12 cellular contexts compared by ENCODE assay signal in the genomic region with DNA sequence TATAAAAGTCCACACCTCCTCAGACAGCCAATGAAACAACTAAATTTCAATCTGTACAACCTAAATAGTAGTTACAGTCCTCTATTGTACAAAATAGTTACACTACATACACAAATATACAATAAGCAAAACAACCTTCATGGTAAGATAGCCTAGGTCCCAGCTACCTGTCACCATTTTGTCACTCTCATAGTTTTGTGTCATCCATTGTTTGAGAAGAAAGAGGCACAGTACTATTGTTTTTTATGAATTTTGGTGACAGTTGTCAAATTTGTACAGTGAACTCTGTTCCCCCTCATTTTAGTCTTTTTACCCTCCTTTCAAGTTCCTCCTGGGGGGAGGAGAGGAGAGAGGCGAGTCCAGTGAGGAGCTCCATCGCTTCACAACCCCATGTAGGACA.
DNase-seq lines count a peak whose midpoint lies in the region; ATAC-seq, FAIRE-seq and TF ChIP-seq lines count a peak whose summit lies in the region.
"Had no signal": no experiment of that assay in that cellular context is flagged by ENCODE, and none has a peak within 500 bp of the region (broad histone marks: within the 10 kb centered on the region; RNA-seq: fewer than 3 reads in every experiment).

No MANE protein-coding gene starts in this region.

- no peak overlapping the region for H2BK15ac ChIP-seq in H9 (ENCODE audit: low read depth, low read length)

- H3K79me2 ChIP-seq in H9 (ENCODE audit: insufficient read depth, low read length) (no peaks in the 10 kb centered on the region), keratinocyte (ENCODE audit: control insufficient read depth, insufficient read depth, low read length) (peaks cover 22% of the 10 kb centered on the region)

- H4K20me1 ChIP-seq in H9 (ENCODE audit: control insufficient read depth, insufficient read depth, insufficient read length) (no peaks in the 10 kb centered on the region), keratinocyte (ENCODE audit: control insufficient read depth, extremely low read depth, insufficient read depth, low read length) (peaks cover 2% of the 10 kb centered on the region)

- no peak overlapping the region for H3K18ac ChIP-seq in H9 (ENCODE audit: insufficient read length, low read depth, low read length)

- H3K27me3 Mint-ChIP-seq in H9 (ENCODE audit: low read depth) = no peaks in the 10 kb centered on the region; the same call in 1 of the 2 replicates

- H2AFZ ChIP-seq in H9 (ENCODE audit: low read length) (no peak overlapping the region), keratinocyte (ENCODE audit: control insufficient read depth, low read length) (no peak overlapping the region)

- dilution Hi-C loops in keratinocyte (cut with MboI; ENCODE audit: extremely low pct_ligation_motif_present, low sequenced_read_pairs) = loop anchor here (25.0 kb wide), 1 partner anchor 397 kb away; no protein-coding TSS in a partner anchor

- H3T11ph ChIP-seq in H9 (ENCODE audit: low read length) = no peak overlapping the region

- no peak overlapping the region for H2BK20ac ChIP-seq in H9 (ENCODE audit: low read depth, low read length, poor library complexity, severe bottlenecking)

- ATAC-seq in body of pancreas = no peak
- ATAC-seq: stimulated activated effector memory CD8-positive, alpha-beta T cell treated with anti-CD3 and anti-CD28 coated beads, Interleukin-12 subunit alpha, Interleukin-12 subunit beta, amount 100 ng/mL, for 72 hours had no signal

- H3K23me2 ChIP-seq in H9 (ENCODE audit: insufficient read length, low read depth, low read length, poor library complexity, severe bottlenecking) = peaks cover 7% of the 10 kb centered on the region

- no peak overlapping the region for H2BK5ac ChIP-seq in H9 (ENCODE audit: insufficient read length, low read length)

- no peak overlapping the region for H4K5ac ChIP-seq in H9 (ENCODE audit: insufficient read length, low read depth, low read length)

- no CpG with 5 or more reads among the region's 2 CpGs for WGBS in H9 (ENCODE audit: extremely low coverage, insufficient read length, low lambda C conversion rate)
- 86 to 91% methylated on average over 2 of the region's 2 CpGs for WGBS in body of pancreas, 2 donors

- TF ChIP-seq POLR2A in body of pancreas (IDR thresholded peaks at IDR 0.05) = no peak

- peaks cover 6% of the 10 kb centered on the region for H3K79me1 ChIP-seq in H9 (ENCODE audit: insufficient read depth, low read depth, low read length, poor library complexity, severe bottlenecking)

- no peak overlapping the region for H2BK120ac ChIP-seq in H9 (ENCODE audit: low read depth, low read length, poor library complexity, severe bottlenecking)

- H3K4ac ChIP-seq in H9 (ENCODE audit: low read depth, low read length) = no peak overlapping the region

- H3K27me3 ChIP-seq in H9 (ENCODE audit: insufficient read depth, low read length) (no peaks in the 10 kb centered on the region), body of pancreas (no peaks in the 10 kb centered on the region), keratinocyte (ENCODE audit: control insufficient read depth, extremely low read depth, insufficient read depth, low read length) (no peaks in the 10 kb centered on the region)

- H3K27ac ChIP-seq in H9 (ENCODE audit: insufficient read length, low read depth, low read length) (no peak overlapping the region), body of pancreas (peak overlapping the region; percentile 74 to 98 (median 94)), keratinocyte (ENCODE audit: control insufficient read depth, insufficient read depth, low read length) (peak overlapping the region; percentile 74)
- H3K27ac ChIP-seq: SK-N-MC had no signal

- H3K36me3 ChIP-seq in body of pancreas (replicated peaks in 1 of 2; ENCODE audit: insufficient read depth in 1 of 2, low read depth in 2 of 2) (no peaks in the 10 kb centered on the region), keratinocyte (ENCODE audit: control insufficient read depth in 2 of 2, extremely low read depth in 1 of 2, insufficient read depth in 2 of 2, low read length in 2 of 2) (peaks cover 7 to 21% of the 10 kb centered on the region in 2 experiments)

- no peak overlapping the region for H3K56ac ChIP-seq in H9 (ENCODE audit: insufficient read length, low read depth, low read length)

- H3K4me1 ChIP-seq in H9 (ENCODE audit: insufficient read depth, low read length) (no peaks in the 10 kb centered on the region), body of pancreas (peaks cover 26% of the 10 kb centered on the region), keratinocyte (ENCODE audit: control insufficient read depth, extremely low read depth, insufficient read depth, low read length) (peaks cover 14% of the 10 kb centered on the region)

- no peaks in the 10 kb centered on the region for H3K9me3 Mint-ChIP-seq in H9
- H3K9me3 Mint-ChIP-seq: activated T-helper 1 cell treated with anti-CD3 and anti-CD28 coated beads, Interleukin-12 subunit alpha, Interleukin-12 subunit beta, Interleukin-2, Interleukin-4 antibody, amounts not matched to agents 30 ng/mL and 10 ng/mL and 1 ng/mL, durations not matched to agents 14 hours and 24 hours and 36 hours; stimulated activated effector memory CD8-positive, alpha-beta T cell treated with anti-CD3 and anti-CD28 coated beads, Interleukin-12 subunit alpha, Interleukin-12 subunit beta, amount 100 ng/mL, for 72 hours had no signal

- H3K23ac ChIP-seq in H9 (ENCODE audit: insufficient read length, low read depth, low read length) = no peak overlapping the region

- H3K14ac ChIP-seq in H9 (ENCODE audit: insufficient read depth, low read length) = no peak overlapping the region

- no peak for DNase-seq in H9
- no peak for DNase-seq in body of pancreas
- no peak for DNase-seq in keratinocyte (ENCODE audit: low read depth, low spot score)
- DNase-seq in skeletal muscle cell (ENCODE audit: low read depth) = no peak
- no peak for DNase-seq in cerebellum (ENCODE audit: low spot score)
- DNase-seq in RKO (ENCODE audit: low spot score) = no peak
- no peak for DNase-seq in stimulated activated CD4-positive, alpha-beta T cell treated with anti-CD3 and anti-CD28 coated beads, Interleukin-12 subunit alpha, Interleukin-12 subunit beta, amount 100 ng/mL, for 4 hours
- no peak for DNase-seq in SKM-1 treated with dmso at 0.1 percent for 144 hours (lab: John Stamatoyannopoulos, UW; ENCODE audit: unreplicated experiment)
- DNase-seq: NCI-H1694 had no signal

- peak overlapping the region; percentile 86 to 97; a peak in 4 of 5 replicates for H3K4me3 Mint-ChIP-seq in H9
- H3K4me3 Mint-ChIP-seq: activated T-helper 1 cell treated with anti-CD3 and anti-CD28 coated beads, Interleukin-12 subunit alpha, Interleukin-12 subunit beta, Interleukin-2, Interleukin-4 antibody, amounts not matched to agents 30 ng/mL and 10 ng/mL and 1 ng/mL, durations not matched to agents 14 hours and 24 hours and 36 hours had no signal

- H3K9ac ChIP-seq in H9 (ENCODE audit: extremely low read depth, insufficient read length, low read length) = no peak overlapping the region
- peak overlapping the region; percentile 97 for H3K9ac ChIP-seq in keratinocyte (ENCODE audit: control insufficient read depth, extremely low read depth, insufficient read depth, low read length)

- FAIRE-seq in keratinocyte (lab: Jason Lieb, UNC) = no peak

- H2BK12ac ChIP-seq in H9 (ENCODE audit: insufficient read length, low read depth, low read length) = no peak overlapping the region

- H3K4me3 ChIP-seq in body of pancreas (no peak overlapping the region), keratinocyte (ENCODE audit: control insufficient read depth in 2 of 3, extremely low read depth in 1 of 3, insufficient read depth in 2 of 3, low read depth in 1 of 3, low read length in 3 of 3) (peak overlapping the region; percentile 68 to 80 (median 76)), skeletal muscle cell (ENCODE audit: low read depth, low read length) (peak overlapping the region; percentile 82)

- H3K4me2 ChIP-seq in H9 (ENCODE audit: insufficient read depth, insufficient read length, low read length) (no peak overlapping the region), keratinocyte (ENCODE audit: control insufficient read depth, extremely low read depth, insufficient read depth, low read depth, low read length) (peak overlapping the region; percentile 81)

- intact Hi-C loops in body of pancreas (cut with DNase I) = no loop called here

- peaks cover 27 to 34% (median 27%) of the 10 kb centered on the region in 3 experiments; a peak in 6 of 7 replicates for H3K36me3 Mint-ChIP-seq in H9 (ENCODE audit: insufficient read depth in 1 of 3, low read depth in 3 of 3)

- H2AK5ac ChIP-seq in H9 (ENCODE audit: insufficient read length, low read length) = no peak overlapping the region

- H3K9me1 ChIP-seq in keratinocyte (ENCODE audit: control insufficient read depth, extremely low read depth, insufficient read depth, low read length) = no peaks in the 10 kb centered on the region

- H3K9me3 ChIP-seq in H9 (ENCODE audit: control insufficient read depth, low read depth, low read length) (no peaks in the 10 kb centered on the region), body of pancreas (no peaks in the 10 kb centered on the region), keratinocyte (ENCODE audit: control insufficient read depth, low read depth, low read length) (no peaks in the 10 kb centered on the region)

- no peak overlapping the region for H4K8ac ChIP-seq in H9 (replicated peaks; ENCODE audit: insufficient read length, low read depth, low read length)

- peaks cover 26 to 35% of the 10 kb centered on the region in 2 experiments for H3K4me1 Mint-ChIP-seq in H9

- H3K27ac Mint-ChIP-seq in H9 = peak overlapping the region in 1 of 3 experiments; percentile 84; a peak in 2 of 7 replicates
- H3K27ac Mint-ChIP-seq: activated T-helper 1 cell treated with anti-CD3 and anti-CD28 coated beads, Interleukin-12 subunit alpha, Interleukin-12 subunit beta, Interleukin-2, Interleukin-4 antibody, amounts not matched to agents 30 ng/mL and 10 ng/mL and 1 ng/mL, durations not matched to agents 14 hours and 24 hours and 36 hours had no signal

- H4K91ac ChIP-seq in H9 (ENCODE audit: insufficient read length, low read depth, low read length) = no peak overlapping the region

- TF ChIP-seq CTCF in H9 (conservative IDR thresholded peaks at IDR 0.05) (no peak), body of pancreas (IDR thresholded peaks at IDR 0.05) (no peak), keratinocyte (optimal IDR thresholded peaks at IDR 0.05 in 1 of 3, IDR thresholded peaks at IDR 0.05 in 1 of 3, conservative IDR thresholded peaks at IDR 0.05 in 1 of 3; ENCODE audit: extremely low read depth in 1 of 3, insufficient read depth in 2 of 3, low read length in 3 of 3) (no peak)

Comparison
In these comparisons a context has a peak if more than half of its experiments do, and no peak if none do; other contexts are left out.
1. H3K4me3 ChIP-seq: peak in keratinocyte (3 of 3) and skeletal muscle cell (single experiment); none in body of pancreas (0 of 2).